Comparison of ENCODE assay signal across 33 cellular contexts in genomic region chr17:47190770-47191169, GRCh38. TPM values are rescaled to one million over a fixed set of nuclear protein-coding genes. Genes with fewer than 3 reads are reported as not detected.
"Had no signal": no experiment of that assay in that cellular context is flagged by ENCODE, and none has a peak within 500 bp of the region (broad histone marks: within the 10 kb centered on the region; RNA-seq: fewer than 3 reads in every experiment).

No MANE protein-coding gene starts in this region.

- ATAC-seq: activated CD4-positive, CD25-positive, alpha-beta regulatory T cell treated with anti-CD3 and anti-CD28 coated beads, Interleukin-2, amount 50 U/mL, for 24 hours; activated naive CD4-positive, alpha-beta T cell treated with anti-CD3 and anti-CD28 coated beads, Interleukin-2, amount 50 U/mL, for 72 hours; activated T-cell treated with anti-CD3 and anti-CD28 coated beads, Interleukin-2, amount 50 U/mL, for 4 hours; gastrocnemius medialis; left lung; lower lobe of right lung; naive thymus-derived CD4-positive, alpha-beta T cell; psoas muscle; stimulated activated memory B cell treated with anti-CD40 and anti-IgM and Interleukin-4, amounts not matched to agents 10 μg/mL and 1 μg/mL and 100 μg/mL, for 72 hours; stimulated activated naive CD8-positive, alpha-beta T cell treated with anti-CD3 and anti-CD28 coated beads, Interleukin-15, amount 100 ng/mL, for 72 hours had no signal

- H3K27ac Mint-ChIP-seq: stimulated activated naive CD8-positive, alpha-beta T cell treated with anti-CD3 and anti-CD28 coated beads, Interleukin-15, amount 100 ng/mL, for 72 hours had no signal

- H3K4me3 ChIP-seq: colonic mucosa, gastrocnemius medialis, left lung, lower lobe of right lung, psoas muscle, sigmoid colon, smooth muscle cell, upper lobe of left lung had no signal

- H3K9ac ChIP-seq: parathyroid adenoma had no signal

- H3K4me3 Mint-ChIP-seq: central memory CD8-positive, alpha-beta T cell; stimulated activated memory B cell treated with anti-CD40 and anti-IgM and Interleukin-4, amounts not matched to agents 10 μg/mL and 1 μg/mL and 100 μg/mL, for 72 hours had no signal

- H2AFZ ChIP-seq: parathyroid adenoma had no signal

- H3K9me3 Mint-ChIP-seq: activated CD4-positive, alpha-beta memory T cell treated with anti-CD3 and anti-CD28 coated beads, Interleukin-2, amount 10 ng/mL, durations not matched to agents 7 days and 5 days; activated T-cell treated with anti-CD3 and anti-CD28 coated beads, Interleukin-2, amount 50 U/mL, for 4 hours; central memory CD8-positive, alpha-beta T cell; naive thymus-derived CD4-positive, alpha-beta T cell; stimulated activated memory B cell treated with anti-CD40 and anti-IgM and Interleukin-4, amounts not matched to agents 10 μg/mL and 1 μg/mL and 100 μg/mL, for 72 hours; stimulated activated naive CD8-positive, alpha-beta T cell treated with anti-CD3 and anti-CD28 coated beads, Interleukin-15, amount 100 ng/mL, for 72 hours had no signal

- H3K36me3 ChIP-seq: colonic mucosa, gastrocnemius medialis, left lung, lower lobe of right lung, sigmoid colon, upper lobe of left lung, vagina had no signal

- H3K27ac ChIP-seq: colonic mucosa, epithelial cell of prostate, gastrocnemius medialis, left lung, lower lobe of right lung, parathyroid adenoma, psoas muscle, sigmoid colon, upper lobe of left lung, vagina had no signal

- DNase-seq: activated CD4-positive, alpha-beta memory T cell treated with anti-CD3 and anti-CD28 coated beads, Interleukin-2, amount 10 ng/mL, durations not matched to agents 7 days and 5 days; activated CD4-positive, alpha-beta T cell treated with anti-CD3 and anti-CD28 coated beads for 48 hours; activated naive CD4-positive, alpha-beta T cell; activated T-cell treated with anti-CD3 and anti-CD28 coated beads, Interleukin-2, amount 50 U/mL, for 4 hours; colonic mucosa; effector CD8-positive, alpha-beta T cell; gastrocnemius medialis; glutamatergic neuron; left lung; lower lobe of right lung; mesenchymal stem cell; naive thymus-derived CD4-positive, alpha-beta T cell; nucleus accumbens; psoas muscle; sigmoid colon; stimulated activated CD4-positive, alpha-beta T cell treated with anti-CD3 and anti-CD28 coated beads, Interleukin-1b, Interleukin-23, amount 100 ng/mL, for 48 hours; stimulated activated CD4-positive, alpha-beta T cell treated with anti-CD3 and anti-CD28 coated beads, Interleukin-4, amount 100 ng/mL, for 4 hours; stimulated activated CD8-positive, alpha-beta memory T cell treated with anti-CD3 and anti-CD28 coated beads, Interleukin-4, amount 100 ng/mL, for 48 hours; stimulated activated naive CD8-positive, alpha-beta T cell treated with anti-CD3 and anti-CD28 coated beads, Interleukin-15, amount 100 ng/mL, for 72 hours; substantia nigra; T1000; upper lobe of left lung; WERI-Rb-1 had no signal

- H3K4me2 ChIP-seq: smooth muscle cell had no signal

- H3K9me3 ChIP-seq: colonic mucosa, gastrocnemius medialis, left lung, lower lobe of right lung, psoas muscle, sigmoid colon, upper lobe of left lung, vagina had no signal

- H3K27me3 Mint-ChIP-seq: activated CD4-positive, alpha-beta memory T cell treated with anti-CD3 and anti-CD28 coated beads, Interleukin-2, amount 10 ng/mL, durations not matched to agents 7 days and 5 days; central memory CD8-positive, alpha-beta T cell; stimulated activated memory B cell treated with anti-CD40 and anti-IgM and Interleukin-4, amounts not matched to agents 10 μg/mL and 1 μg/mL and 100 μg/mL, for 72 hours; stimulated activated naive CD8-positive, alpha-beta T cell treated with anti-CD3 and anti-CD28 coated beads, Interleukin-15, amount 100 ng/mL, for 72 hours had no signal

- H3K27me3 ChIP-seq: colonic mucosa, gastrocnemius medialis, left lung, sigmoid colon, upper lobe of left lung, vagina had no signal

RNA-seq across cellular contexts. Expression of gene MYL4, which starts 18.4 kb away (rescaled TPM):
- total RNA-seq: activated CD4-positive, alpha-beta memory T cell treated with anti-CD3 and anti-CD28 coated beads, Interleukin-2, amount 10 ng/mL, durations not matched to agents 7 days and 5 days; activated naive CD4-positive, alpha-beta T cell treated with anti-CD3 and anti-CD28 coated beads, Interleukin-2, amount 50 U/mL, for 72 hours; activated T-cell treated with anti-CD3 and anti-CD28 coated beads, Interleukin-2, amount 50 U/mL, for 4 hours; bronchial epithelial cell; naive thymus-derived CD4-positive, alpha-beta T cell; vagina had no signal
- polyA plus RNA-seq: naive thymus-derived CD4-positive, alpha-beta T cell; neural cell had no signal
